In the genomic region with DNA sequence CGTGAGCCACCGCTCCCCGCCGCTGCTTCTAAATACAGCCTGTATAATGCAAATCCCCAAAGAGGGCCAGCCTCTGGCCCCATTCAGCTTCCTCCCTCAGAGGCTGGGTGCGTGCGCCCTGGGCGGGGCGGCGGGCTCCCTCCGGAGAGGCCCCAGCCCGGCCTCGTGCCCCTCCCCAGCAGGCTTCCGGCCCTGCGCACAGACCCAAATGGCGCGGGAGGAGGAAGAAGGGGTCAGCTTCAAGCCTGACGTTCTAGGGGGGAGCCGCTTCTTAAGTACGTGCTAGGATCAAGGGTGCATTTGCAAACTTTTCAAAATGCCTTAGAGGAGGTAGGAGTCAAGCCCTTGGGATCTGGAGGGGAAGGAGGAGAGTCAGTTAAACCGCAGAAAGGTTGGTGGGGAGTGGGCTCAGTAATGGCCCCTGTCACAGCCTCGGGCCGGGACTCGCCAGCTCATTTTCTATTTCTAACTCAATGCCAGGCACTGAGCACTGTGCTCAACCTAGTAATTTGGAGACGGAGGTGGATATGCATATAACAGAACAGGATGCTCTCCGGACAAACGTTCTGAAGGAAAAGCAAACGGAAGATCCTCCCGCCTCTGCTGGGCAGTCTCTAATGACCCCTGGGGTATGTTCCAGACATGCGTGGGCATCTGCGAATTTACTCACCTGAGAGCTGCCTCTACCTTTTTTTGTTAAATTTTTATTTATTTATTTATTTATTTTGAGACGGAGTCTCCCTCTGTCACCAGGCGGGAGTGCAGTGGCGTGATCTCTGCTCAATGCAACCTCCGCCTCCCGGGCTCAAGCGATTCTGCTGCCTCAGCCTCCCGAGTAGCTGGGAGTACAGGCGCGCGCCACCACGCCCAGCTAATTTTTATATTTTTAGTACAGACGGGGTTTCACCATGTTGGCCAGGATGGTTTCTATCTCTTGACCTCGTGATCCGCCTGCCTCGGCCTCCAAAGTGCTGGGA, we compare ENCODE assay signal across 8 cellular contexts. TPM values are rescaled to one million over a fixed set of nuclear protein-coding genes. Genes with fewer than 3 reads are reported as not detected.
DNase-seq lines count a peak whose midpoint lies in the region; ATAC-seq and TF ChIP-seq lines count a peak whose summit lies in the region.

No MANE protein-coding gene starts in this region.

- no peaks in the 10 kb centered on the region for H3K79me2 ChIP-seq in neural progenitor cell (ENCODE audit: low read depth)

- no peak for TF ChIP-seq CTCF in neural progenitor cell (IDR thresholded peaks at IDR 0.05)
- no peak for TF ChIP-seq CTCF in type B pancreatic cell (conservative IDR thresholded peaks at IDR 0.05)

- DNase-seq in SJSA1 (ENCODE audit: low read depth in 1 of 2, low spot score in 2 of 2) (no peak), neural progenitor cell (ENCODE audit: low spot score) (peak; percentile 22), type B pancreatic cell (ENCODE audit: extremely low spot score, unreplicated experiment) (no peak), HCEC 1CT (no peak), NCI-H128 (lab: John Stamatoyannopoulos, UW; ENCODE audit: unreplicated experiment) (no peak)
- peak; percentile 70 for DNase-seq in central memory CD4-positive, alpha-beta T cell

- H4K20me1 ChIP-seq in neural progenitor cell (ENCODE audit: low read depth), result no peaks in the 10 kb centered on the region

- peak overlapping the region; percentile 16 for H3K4me2 ChIP-seq in neural progenitor cell

- H3K4me3 Mint-ChIP-seq in neural progenitor cell, result no peak overlapping the region
- H3K4me3 Mint-ChIP-seq in type B pancreatic cell, result peak overlapping the region; percentile 12

- no peaks in the 10 kb centered on the region for H3K9me3 ChIP-seq in SJSA1 (replicated peaks)
- no peaks in the 10 kb centered on the region for H3K9me3 ChIP-seq in neural progenitor cell (ENCODE audit: low read depth)

- H3K4me1 ChIP-seq in SJSA1 (replicated peaks) (peaks cover 33% of the 10 kb centered on the region), neural progenitor cell (peaks cover 18% of the 10 kb centered on the region)

- peaks cover 33% of the 10 kb centered on the region for H3K4me1 Mint-ChIP-seq in neural progenitor cell
- H3K4me1 Mint-ChIP-seq in type B pancreatic cell (ENCODE audit: unreplicated experiment), result peaks cover 14% of the 10 kb centered on the region

- H3K36me3 ChIP-seq in SJSA1, result no peaks in the 10 kb centered on the region
- H3K36me3 ChIP-seq in neural progenitor cell, result no peaks in the 10 kb centered on the region

- no peak overlapping the region for H3K4me3 ChIP-seq in SJSA1
- H3K4me3 ChIP-seq in neural progenitor cell, result peak overlapping the region; percentile 6

- H3K36me3 Mint-ChIP-seq in neural progenitor cell, result no peaks in the 10 kb centered on the region
- no peaks in the 10 kb centered on the region for H3K36me3 Mint-ChIP-seq in type B pancreatic cell

- peaks cover 2% of the 10 kb centered on the region for H3K27me3 Mint-ChIP-seq in neural progenitor cell (ENCODE audit: insufficient read depth, low read depth)
- H3K27me3 Mint-ChIP-seq in type B pancreatic cell, result no peaks in the 10 kb centered on the region

- H3K27ac Mint-ChIP-seq in neural progenitor cell (no peak overlapping the region), type B pancreatic cell (peak overlapping the region; percentile 93)

- peak; percentile 83 for ATAC-seq in GM18519 (IDR thresholded peaks at IDR 0.05; ENCODE audit: low FRiP score, unreplicated experiment)
- ATAC-seq in HG02938 (IDR thresholded peaks at IDR 0.05; ENCODE audit: unreplicated experiment), result peak; percentile 74

- no peaks in the 10 kb centered on the region for H3K9me3 Mint-ChIP-seq in neural progenitor cell
- no peaks in the 10 kb centered on the region for H3K9me3 Mint-ChIP-seq in type B pancreatic cell

- H3K27me3 ChIP-seq in SJSA1 (replicated peaks), result no peaks in the 10 kb centered on the region
- no peaks in the 10 kb centered on the region for H3K27me3 ChIP-seq in neural progenitor cell

- peak overlapping the region; percentile 91 for H2AFZ ChIP-seq in neural progenitor cell (replicated peaks)

- H3K9ac ChIP-seq in neural progenitor cell, result no peak overlapping the region

- H3F3A ChIP-seq in neural progenitor cell (ENCODE audit: low read depth), result peaks cover 34% of the 10 kb centered on the region

- H3K27ac ChIP-seq in SJSA1, result peak overlapping the region; percentile 69
- H3K27ac ChIP-seq in neural progenitor cell, result no peak overlapping the region

RNA-seq across cellular contexts. Expression of gene NINJ2, which starts 32.3 kb away (rescaled TPM):
- total RNA-seq in SJSA1 (2014; rRNA removed; shearing (Covaris generic)), result not detected in 2 replicates
- 0.37 TPM in 1 of 2 replicates, not detected in the other for total RNA-seq in neural progenitor cell (ENCODE audit: low replicate concordance)
- total RNA-seq in type B pancreatic cell (ENCODE audit: low replicate concordance), result 1.2 TPM in 1 of 2 replicates, not detected in the other

Comparison
In these comparisons a context has a peak if more than half of its experiments do, and no peak if none do; other contexts are left out.
1. DNase-seq: peak in central memory CD4-positive, alpha-beta T cell (single experiment) and neural progenitor cell (single experiment); none in SJSA1 (0 of 2), type B pancreatic cell (single experiment), HCEC 1CT (single experiment) and NCI-H128 (single experiment).